ENCODE assay signal across 12 cellular contexts in genomic region chr6:10416863-10417641, GRCh38. TPM values are rescaled to one million over a fixed set of nuclear protein-coding genes. Genes with fewer than 3 reads are reported as not detected.
DNase-seq lines count a peak whose midpoint lies in the region; ATAC-seq and TF ChIP-seq lines count a peak whose summit lies in the region.
"Had no signal": no experiment of that assay in that cellular context is flagged by ENCODE, and none has a peak within 500 bp of the region (broad histone marks: within the 10 kb centered on the region; RNA-seq: fewer than 3 reads in every experiment).

No MANE protein-coding gene starts in this region.

- H3K4me1 ChIP-seq in hepatocyte (ENCODE audit: insufficient read depth), result peaks cover 15% of the 10 kb centered on the region

- no peak overlapping the region for H2AFZ ChIP-seq in hepatocyte

- no peaks in the 10 kb centered on the region for H3K36me3 ChIP-seq in hepatocyte (replicated peaks; ENCODE audit: insufficient read depth, low read depth)

- TF ChIP-seq CTCF in activated B cell treated with CpG ODN at 0.5 μM for 24 hours (IDR thresholded peaks at IDR 0.05) (no peak), hepatocyte (IDR thresholded peaks at IDR 0.05; ENCODE audit: poor library complexity) (no peak)

- POLR2A ChIA-PET in activated B cell treated with CpG ODN at 0.5 μM for 24 hours (lab: Charles Lee), result no interaction called here

- H3K27me3 ChIP-seq in hepatocyte, result peaks cover 94% of the 10 kb centered on the region

- H3K4me3 Mint-ChIP-seq in activated B cell treated with CpG ODN at 0.5 μM for 24 hours, result peak overlapping the region; percentile 11
- H3K4me3 Mint-ChIP-seq in effector memory CD8-positive, alpha-beta T cell, result peak overlapping the region in 1 of 2 donors; percentile 43

- 36% methylated on average over 48 of the region's 48 CpGs for WGBS in hepatocyte (ENCODE audit: low lambda C conversion rate, missing lambda C conversion rate)

- no peak for ATAC-seq in activated B cell treated with CpG ODN at 0.5 μM for 24 hours (ENCODE audit: low read depth)
- no peak for ATAC-seq in HG03039 (IDR thresholded peaks at IDR 0.05; ENCODE audit: unreplicated experiment)
- no peak for ATAC-seq in effector memory CD8-positive, alpha-beta T cell (replicated peaks)

- no peaks in the 10 kb centered on the region for H3K9me3 ChIP-seq in hepatocyte (ENCODE audit: low read depth)

- peak overlapping the region; percentile 82 for H3K4me2 ChIP-seq in hepatocyte

- peaks cover 11% of the 10 kb centered on the region for H3K36me3 Mint-ChIP-seq in activated B cell treated with CpG ODN at 0.5 μM for 24 hours (ENCODE audit: low read depth)
- H3K36me3 Mint-ChIP-seq in effector memory CD8-positive, alpha-beta T cell (ENCODE audit: insufficient read depth), result peaks cover 37% of the 10 kb centered on the region

- peaks cover 13% of the 10 kb centered on the region for H3K9me3 Mint-ChIP-seq in activated B cell treated with CpG ODN at 0.5 μM for 24 hours
- peaks cover 0 to 4% of the 10 kb centered on the region in 2 donors for H3K9me3 Mint-ChIP-seq in effector memory CD8-positive, alpha-beta T cell

- H3K27ac Mint-ChIP-seq in activated B cell treated with CpG ODN at 0.5 μM for 24 hours, result no peak overlapping the region
- no peak overlapping the region for H3K27ac Mint-ChIP-seq in effector memory CD8-positive, alpha-beta T cell

- peaks cover 16% of the 10 kb centered on the region for H3K79me2 ChIP-seq in hepatocyte

- peaks cover 12% of the 10 kb centered on the region for H3K4me1 Mint-ChIP-seq in activated B cell treated with CpG ODN at 0.5 μM for 24 hours
- H3K4me1 Mint-ChIP-seq in effector memory CD8-positive, alpha-beta T cell (ENCODE audit: low read depth in 2 of 2), result peaks cover 21 to 24% of the 10 kb centered on the region in 2 donors

- DNase-seq in activated CD4-positive, alpha-beta T cell treated with anti-CD3 and anti-CD28 coated beads for 48 hours, result peak; percentile 17
- no peak for DNase-seq in activated CD4-positive, alpha-beta T cell treated with anti-CD3 and anti-CD28 coated beads, Interleukin-2, amount 50 U/mL, for 1 hour
- DNase-seq in activated B cell treated with CpG ODN at 0.5 μM for 24 hours (no peak), hepatocyte (ENCODE audit: low spot score) (no peak), retina (peak; percentile 62), NCI-H1048 (lab: John Stamatoyannopoulos, UW) (no peak)
- no peak for DNase-seq in effector memory CD8-positive, alpha-beta T cell
- DNase-seq: activated CD8-positive, alpha-beta memory T cell treated with anti-CD3 and anti-CD28 coated beads for 24 hours; cerebellar nuclear complex; NCI-H2081 treated with DMSO at 0.1 percent for 48 hours; stimulated activated CD8-positive, alpha-beta memory T cell treated with anti-CD3 and anti-CD28 coated beads, Interleukin-4, amount 100 ng/mL, for 48 hours had no signal

- peaks cover 65% of the 10 kb centered on the region for H3K27me3 Mint-ChIP-seq in activated B cell treated with CpG ODN at 0.5 μM for 24 hours
- H3K27me3 Mint-ChIP-seq in effector memory CD8-positive, alpha-beta T cell, result peaks cover 95 to 99% of the 10 kb centered on the region in 2 donors

- H3K27ac ChIP-seq in hepatocyte, result peak overlapping the region; percentile 59

- intact Hi-C loops in activated B cell treated with CpG ODN at 0.5 μM for 24 hours (cut with micrococcal nuclease), result no loop called here

- H3K9me2 ChIP-seq in hepatocyte (replicated peaks; ENCODE audit: insufficient read depth), result no peaks in the 10 kb centered on the region

- no peaks in the 10 kb centered on the region for H4K20me1 ChIP-seq in hepatocyte (ENCODE audit: insufficient read depth, poor library complexity, severe bottlenecking)

- no peak overlapping the region for H3K4me3 ChIP-seq in hepatocyte

- CTCF ChIA-PET in activated B cell treated with CpG ODN at 0.5 μM for 24 hours (lab: Charles Lee), result no interaction called here

RNA-seq across cellular contexts. Expression of gene TFAP2A, which starts 2.2 kb away (rescaled TPM):
- total RNA-seq in activated B cell treated with CpG ODN at 0.5 μM for 24 hours, result not detected in 2 replicates
- total RNA-seq in hepatocyte, result 6.2 TPM in 2 replicates
- polyA plus RNA-seq in hepatocyte, result 14.9 and 17.5 TPM in 2 replicates

Comparison
In these comparisons a context has a peak if more than half of its experiments do, and no peak if none do; other contexts are left out.
1. DNase-seq: peak in activated CD4-positive, alpha-beta T cell treated with anti-CD3 and anti-CD28 coated beads for 48 hours (single experiment) and retina (single experiment); none in activated CD4-positive, alpha-beta T cell treated with anti-CD3 and anti-CD28 coated beads, Interleukin-2, amount 50 U/mL, for 1 hour (single experiment), activated B cell treated with CpG ODN at 0.5 μM for 24 hours (single experiment), hepatocyte (single experiment), NCI-H1048 (single experiment) and effector memory CD8-positive, alpha-beta T cell (0 of 3).